Comparison of ENCODE assay signal across 8 cellular contexts in the genomic region with DNA sequence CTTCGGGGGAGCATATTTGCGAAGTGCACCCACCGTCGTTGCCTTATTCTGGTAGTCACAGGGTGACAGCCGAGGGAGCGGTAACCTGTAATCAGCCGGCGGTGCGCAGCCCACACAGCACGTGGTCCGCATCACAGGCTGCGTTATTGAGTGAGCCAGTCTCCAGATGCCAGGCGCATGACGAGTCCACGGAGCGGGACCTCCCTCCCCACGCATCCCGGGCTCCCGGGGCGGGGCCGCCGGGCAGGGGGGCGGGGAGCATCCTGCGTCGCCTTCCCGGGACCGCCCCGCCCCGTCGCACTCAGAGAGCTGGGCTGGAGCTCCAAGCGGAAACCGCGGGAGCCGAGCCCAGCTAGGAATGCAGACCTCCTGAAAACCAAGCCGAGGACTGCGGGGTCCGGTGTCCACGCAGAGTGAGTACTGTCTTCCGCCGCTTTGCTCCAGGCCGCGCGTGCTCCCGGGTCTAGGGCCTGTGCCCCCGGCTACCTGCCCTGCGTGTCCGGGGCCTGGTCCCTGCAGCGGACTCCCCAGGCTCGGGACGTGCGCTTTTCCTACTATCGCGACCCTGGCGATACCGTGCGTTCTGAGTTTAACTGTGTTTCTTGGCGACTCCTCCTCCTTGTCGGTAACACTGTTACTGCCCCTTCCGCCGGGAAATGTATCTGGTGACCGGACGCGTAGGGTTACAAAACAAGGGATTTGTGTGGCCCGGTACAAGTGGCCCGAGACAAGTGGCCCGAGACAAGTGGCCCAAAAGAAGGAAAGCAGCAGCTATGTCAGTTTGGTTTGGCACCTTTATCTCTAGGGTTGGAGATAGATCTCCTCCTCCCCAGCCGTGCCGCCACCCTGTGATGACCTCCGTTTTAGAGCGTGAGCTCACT. TPM values are rescaled to one million over a fixed set of nuclear protein-coding genes. Genes with fewer than 3 reads are reported as not detected.
DNase-seq lines count a peak whose midpoint lies in the region; ATAC-seq, FAIRE-seq and TF ChIP-seq lines count a peak whose summit lies in the region.

No MANE protein-coding gene starts in this region.

- WGBS in adipose tissue, 3 donors, result 0 to 1% (median 1%) methylated on average over 69 to 70 of the region's 70 CpGs
- WGBS in thyroid gland, 2 donors, result 1% methylated on average over 43 to 44 of the region's 70 CpGs

- no peak for FAIRE-seq in D721Med (lab: Jason Lieb, UNC)

- peaks cover 34% of the 10 kb centered on the region for H3K79me2 ChIP-seq in parathyroid adenoma

- H3K27ac ChIP-seq in HUES6 (ENCODE audit: low read depth, low read length) (no peak overlapping the region), adipose tissue (ENCODE audit: low read depth, low read length) (peak overlapping the region; percentile 95), cardiac muscle cell (peak overlapping the region; percentile 97), parathyroid adenoma (peak overlapping the region; percentile 97), thyroid gland (peak overlapping the region; percentile 96 to 99 (median 99))

- H3K4me3 ChIP-seq in HUES6 (ENCODE audit: low read depth, low read length) (peak overlapping the region; percentile 85), cardiac muscle cell (peak overlapping the region; percentile 78), parathyroid adenoma (ENCODE audit: low read depth, low read length) (peak overlapping the region; percentile 99), thyroid gland (replicated peaks in 1 of 3) (peak overlapping the region; percentile 65 to 86 (median 71))

- peak overlapping the region; percentile 95 for H2AFZ ChIP-seq in parathyroid adenoma

- H3K4me2 ChIP-seq in parathyroid adenoma (ENCODE audit: low read length), result peak overlapping the region; percentile 97

- TF ChIP-seq POLR2A in thyroid gland (IDR thresholded peaks at IDR 0.05), result peak; percentile 83 to 88

- intact Hi-C loops in thyroid gland (cut with DNase I), result no loop called here

- H3K27me3 ChIP-seq in HUES6 (ENCODE audit: control insufficient read depth, insufficient read depth, low read length), result peaks cover 9% of the 10 kb centered on the region
- no peaks in the 10 kb centered on the region for H3K27me3 ChIP-seq in cardiac muscle cell
- no peaks in the 10 kb centered on the region for H3K27me3 ChIP-seq in parathyroid adenoma (ENCODE audit: control insufficient read depth, insufficient read depth, low read length)
- no peaks in the 10 kb centered on the region for H3K27me3 ChIP-seq in thyroid gland

- TF ChIP-seq CTCF in D721Med (IDR thresholded peaks at IDR 0.05; ENCODE audit: insufficient read depth, missing control alignments) (no peak), cardiac muscle cell (IDR thresholded peaks at IDR 0.05; ENCODE audit: low read depth, low read length) (no peak), parathyroid adenoma (IDR thresholded peaks at IDR 0.05) (no peak), thyroid gland (IDR thresholded peaks at IDR 0.05) (no peak)

- H3K4me1 ChIP-seq in HUES6 (ENCODE audit: control insufficient read depth, insufficient read depth, low read length), result peaks cover 17% of the 10 kb centered on the region
- peaks cover 19% of the 10 kb centered on the region for H3K4me1 ChIP-seq in cardiac muscle cell (ENCODE audit: low read depth)
- peaks cover 20% of the 10 kb centered on the region for H3K4me1 ChIP-seq in parathyroid adenoma
- peaks cover 10 to 12% of the 10 kb centered on the region in 2 donors for H3K4me1 ChIP-seq in thyroid gland

- H3K9me3 ChIP-seq in HUES6 (ENCODE audit: control insufficient read depth, insufficient read depth, low read depth, low read length) (no peaks in the 10 kb centered on the region), cardiac muscle cell (ENCODE audit: low read depth) (no peaks in the 10 kb centered on the region), parathyroid adenoma (ENCODE audit: control insufficient read depth, low read length) (no peaks in the 10 kb centered on the region), thyroid gland (no peaks in the 10 kb centered on the region)

- H3K36me3 ChIP-seq in HUES6 (ENCODE audit: control insufficient read depth, insufficient read depth, low read length) (no peaks in the 10 kb centered on the region), cardiac muscle cell (no peaks in the 10 kb centered on the region), parathyroid adenoma (ENCODE audit: control insufficient read depth, insufficient read depth, low read length) (no peaks in the 10 kb centered on the region), thyroid gland (peaks cover 0 to 3% of the 10 kb centered on the region in 2 donors)

- peak; percentile 57 for ATAC-seq in GM21526 (IDR thresholded peaks at IDR 0.05; ENCODE audit: low FRiP score, unreplicated experiment)

- peak; percentile 77 for DNase-seq in D721Med (ENCODE audit: insufficient read length, low spot score)
- peak; percentile 98 for DNase-seq in SW480 (ENCODE audit: low spot score)
- DNase-seq in cardiac muscle cell (ENCODE audit: low read depth in 1 of 2, low spot score in 1 of 2), result peak; percentile 92 to 98
- DNase-seq in thyroid gland, result peak; percentile 98

- H3K9ac ChIP-seq in HUES6 (ENCODE audit: low read length) (peak overlapping the region; percentile 89), parathyroid adenoma (peak overlapping the region; percentile 38)

RNA-seq across cellular contexts. Expression of a gene that starts 40.6 kb away (rescaled TPM):
- 100 to 1,000 TPM in 2 of 3 donors, 10 to 100 TPM in 1; 45.3 to 178 (median 121) TPM for polyA plus RNA-seq in adipose tissue
- total RNA-seq in cardiac muscle cell, result 83.0 and 101 TPM in 2 replicates
- 85.2 and 94.5 TPM in 2 replicates for polyA plus RNA-seq in cardiac muscle cell
- total RNA-seq in thyroid gland, result 100 to 1,000 TPM; 177 to 278 (median 236) TPM
